In genomic region chr7:123876557-123877256, GRCh38 we compare ENCODE assay signal across 3 cellular contexts.
TF ChIP-seq lines count a peak whose summit lies in the region.

No MANE protein-coding gene starts in this region.

TF ChIP-seq in liver, 16 proteins besides CTCF, POLR2A, EP300 and RAD21:
- peak; percentile 64 to 88 for TF ChIP-seq RXRA (IDR thresholded peaks at IDR 0.05)
- peak; percentile 46 for TF ChIP-seq ZBTB33 (IDR thresholded peaks at IDR 0.05)
- TF ChIP-seq NR2F2 (IDR thresholded peaks at IDR 0.05): no peak
- peak; percentile 83 for TF ChIP-seq SP1 (IDR thresholded peaks at IDR 0.05)
- peak in 1 of 2 donors; percentile 33 for TF ChIP-seq JUND (IDR thresholded peaks at IDR 0.05)
- no peak for TF ChIP-seq TAF1 (conservative IDR thresholded peaks at IDR 0.05)
- TF ChIP-seq ATF3 (IDR thresholded peaks at IDR 0.05): peak; percentile 34
- no peak for TF ChIP-seq EGR1 (IDR thresholded peaks at IDR 0.05; ENCODE audit: low read depth in 2 of 2)
- peak; percentile 4 for TF ChIP-seq YY1 (IDR thresholded peaks at IDR 0.05)
- TF ChIP-seq FOXA2 (IDR thresholded peaks at IDR 0.05): no peak
- no peak for TF ChIP-seq REST (IDR thresholded peaks at IDR 0.05)
- TF ChIP-seq HNF4A (conservative IDR thresholded peaks at IDR 0.05): peak; percentile 47 to 62
- no peak for TF ChIP-seq FOXA1 (IDR thresholded peaks at IDR 0.05)
- no peak for TF ChIP-seq HNF4G (IDR thresholded peaks at IDR 0.05)
- no peak for TF ChIP-seq GABPA (IDR thresholded peaks at IDR 0.05 in 1 of 2, conservative IDR thresholded peaks at IDR 0.05 in 1 of 2)
- TF ChIP-seq MAX (IDR thresholded peaks at IDR 0.05): no peak

TF ChIP-seq in HepG2, 621 proteins besides CTCF, POLR2A, EP300 and RAD21 (continues in another document):
- TF ChIP-seq AKNA (CRISPR knock-in tag; IDR thresholded peaks at IDR 0.05; ENCODE audit: borderline replicate concordance) (no peak), TOPORS (CRISPR knock-in tag; IDR thresholded peaks at IDR 0.05) (no peak), ZNF703 (CRISPR knock-in tag; IDR thresholded peaks at IDR 0.05; ENCODE audit: borderline replicate concordance) (no peak), ZNF431 (CRISPR knock-in tag; IDR thresholded peaks at IDR 0.05; ENCODE audit: borderline replicate concordance, low read depth) (no peak), HNRNPUL1 (IDR thresholded peaks at IDR 0.05; ENCODE audit: low read depth, low read length) (no peak), RXRA (CRISPR knock-in tag; IDR thresholded peaks at IDR 0.05) (no peak), AFF4 (CRISPR knock-in tag; IDR thresholded peaks at IDR 0.05) (no peak), MAFK (conservative IDR thresholded peaks at IDR 0.05 in 1 of 2, IDR thresholded peaks at IDR 0.05 in 1 of 2; ENCODE audit: low read length in 2 of 2) (no peak), AGO2 (optimal IDR thresholded peaks at IDR 0.05; ENCODE audit: low read depth, low read length) (no peak), BCLAF1 (IDR thresholded peaks at IDR 0.05) (no peak), NFRKB (IDR thresholded peaks at IDR 0.05) (no peak), CBX5 (CRISPR knock-in tag; IDR thresholded peaks at IDR 0.05; ENCODE audit: borderline replicate concordance) (no peak), NCOA2 (CRISPR knock-in tag; IDR thresholded peaks at IDR 0.05) (no peak)

TF ChIP-seq in endothelial cell of umbilical vein, 7 proteins besides CTCF, POLR2A, EP300 and RAD21:
- TF ChIP-seq FOS (IDR thresholded peaks at IDR 0.05; ENCODE audit: borderline replicate concordance, insufficient read depth, low read length): no peak
- TF ChIP-seq GATA2 (IDR thresholded peaks at IDR 0.05; ENCODE audit: insufficient read depth, insufficient read length, low read depth, low read length): no peak
- TF ChIP-seq JUN (IDR thresholded peaks at IDR 0.05; ENCODE audit: borderline replicate concordance, insufficient read depth, insufficient read length, low read depth): no peak
- no peak for TF ChIP-seq EZH2 (IDR thresholded peaks at IDR 0.05; ENCODE audit: borderline replicate concordance, low read depth, low read length, severe bottlenecking)
- TF ChIP-seq MYC (IDR thresholded peaks at IDR 0.05; ENCODE audit: low read depth, low read length): no peak
- no peak for TF ChIP-seq MAX (IDR thresholded peaks at IDR 0.05; ENCODE audit: insufficient read depth, insufficient read length)
- TF ChIP-seq POLR2AphosphoS5 (IDR thresholded peaks at IDR 0.05; ENCODE audit: insufficient read depth, low read depth, low read length): no peak
